10 cellular contexts compared by ENCODE assay signal in the genomic region with DNA sequence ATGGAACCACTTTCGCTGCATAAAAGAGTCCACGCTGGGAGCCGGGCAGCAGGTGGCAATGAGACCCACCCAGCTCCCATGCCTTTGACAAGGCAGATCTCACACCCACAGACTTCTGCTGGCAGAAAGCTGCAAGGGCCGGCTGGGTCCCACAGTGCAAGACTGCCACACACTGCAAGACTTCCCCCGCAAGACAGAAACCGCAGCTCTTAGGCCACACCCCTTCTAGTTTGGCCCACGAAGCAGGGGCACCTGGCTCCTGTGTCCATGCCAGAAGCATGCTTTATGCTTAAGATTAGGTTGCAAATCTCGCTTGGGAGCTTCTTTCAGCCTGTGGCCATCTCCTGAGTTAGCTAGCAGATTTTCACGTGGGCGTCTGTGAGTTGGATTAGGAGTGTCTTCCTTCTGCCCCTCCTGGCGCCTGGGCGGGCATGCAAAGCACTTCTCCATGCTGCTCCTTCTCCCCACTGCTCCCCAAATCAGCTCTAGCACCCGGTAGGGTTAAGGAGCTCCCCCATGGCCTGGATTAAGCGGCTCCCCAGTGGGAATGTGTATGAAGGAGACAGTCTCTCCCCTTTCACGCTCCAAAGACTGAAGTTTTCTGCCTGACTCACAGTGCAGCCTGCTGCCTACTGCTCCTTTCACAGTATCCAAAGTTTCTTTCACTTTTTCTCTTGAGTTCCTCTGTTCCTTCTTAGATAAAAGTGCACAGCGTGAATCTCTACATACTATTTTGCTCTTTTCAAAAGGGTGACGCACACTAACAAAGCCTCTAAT. TPM values are rescaled to one million over a fixed set of nuclear protein-coding genes. Genes with fewer than 3 reads are reported as not detected.
A peak's percentile ranks its signal among the peaks of the same experiment; 100 is the strongest.
DNase-seq lines count a peak whose midpoint lies in the region; ATAC-seq and TF ChIP-seq lines count a peak whose summit lies in the region.
"Had no signal": no experiment of that assay in that cellular context is flagged by ENCODE, and none has a peak within 500 bp of the region (broad histone marks: within the 10 kb centered on the region; RNA-seq: fewer than 3 reads in every experiment).

No MANE protein-coding gene starts in this region.

- TF ChIP-seq CTCF in Panc1 (IDR thresholded peaks at IDR 0.05) (no peak), fibroblast of the aortic adventitia (IDR thresholded peaks at IDR 0.05; ENCODE audit: insufficient read depth, low read length) (no peak)

- POLR2A ChIA-PET in Panc1 (lab: Charles Lee), result no interaction called here

- no peak overlapping the region for H3K9ac ChIP-seq in rectal smooth muscle tissue (ENCODE audit: low read length)

- H3K36me3 ChIP-seq in Panc1 (ENCODE audit: control insufficient read depth, insufficient read depth, low read length) (no peaks in the 10 kb centered on the region), rectal smooth muscle tissue (ENCODE audit: control insufficient read depth, insufficient read depth, low read length) (no peaks in the 10 kb centered on the region), H7 (replicated peaks; ENCODE audit: control insufficient read depth, insufficient read depth, low read length) (no peaks in the 10 kb centered on the region)

- ATAC-seq in Panc1, result peak; percentile 73
- ATAC-seq in GM18909 (IDR thresholded peaks at IDR 0.05; ENCODE audit: poor library complexity, unreplicated experiment), result no peak
- ATAC-seq in GM21528 (IDR thresholded peaks at IDR 0.05; ENCODE audit: low FRiP score, unreplicated experiment), result no peak

- H3K4me1 ChIP-seq in Panc1 (ENCODE audit: control insufficient read depth, insufficient read depth, low read length) (no peaks in the 10 kb centered on the region), rectal smooth muscle tissue (ENCODE audit: control insufficient read depth, insufficient read depth, low read length) (peaks cover 2% of the 10 kb centered on the region)

- CTCF ChIA-PET in Panc1 (lab: Charles Lee), result interaction anchor here (0.8 kb wide), 1 partner anchor 15 kb away, joined by 3 read pairs; no protein-coding TSS in a partner anchor

- no TSS peak for BruUV-seq in Panc1 (replicated peaks; lab: Mats Ljungman, UMichigan)

- 0 out of 2 replicates have a peak, but pooled peaks cover under 1% of the 10 kb centered on the region for H3K9me3 ChIP-seq in Panc1 (ENCODE audit: control insufficient read depth, insufficient read depth, low read depth, low read length)

- intact Hi-C loops in Panc1 (cut with micrococcal nuclease; ENCODE audit: unreplicated experiment), result no loop called here

- no peaks in the 10 kb centered on the region for H3K27me3 ChIP-seq in Panc1 (ENCODE audit: control insufficient read depth, insufficient read depth, low read length)
- no peaks in the 10 kb centered on the region for H3K27me3 ChIP-seq in rectal smooth muscle tissue (ENCODE audit: control insufficient read depth, insufficient read depth, low read length)
- H3K27me3 ChIP-seq in H7 (ENCODE audit: control insufficient read depth, insufficient read depth, low read length), result no peaks in the 10 kb centered on the region

- H3K4me3 ChIP-seq in Panc1 (ENCODE audit: low read depth in 2 of 2, low read length in 2 of 2) (peak overlapping the region; percentile 8 to 23; a peak in 1 of 4 replicates), fibroblast of the aortic adventitia (ENCODE audit: low read depth, low read length) (peak overlapping the region; percentile 65), rectal smooth muscle tissue (ENCODE audit: low read length) (peak overlapping the region; percentile 36), H7 (ENCODE audit: insufficient read depth, low read depth, low read length) (no peak overlapping the region)

- in situ Hi-C loops in Panc1 (cut with HindIII; ENCODE audit: low pct_unique_long_range_greater_than_20kb, low sequenced_read_pairs), result no loop called here

- DNase-seq in Daoy (ENCODE audit: low read depth), result peak; percentile 32
- no peak for DNase-seq in Panc1 (ENCODE audit: low read depth, low spot score)
- DNase-seq in fibroblast of the aortic adventitia (ENCODE audit: low read depth), result peak; percentile 73
- DNase-seq in H7, result no peak
- DNase-seq in LoVo (ENCODE audit: low spot score), result no peak
- DNase-seq: activated CD4-positive, alpha-beta T cell treated with anti-CD3 and anti-CD28 coated beads, Interleukin-2, amount 50 U/mL, for 1 hour had no signal

- H3K27ac ChIP-seq in Panc1 (ENCODE audit: low read length) (no peak overlapping the region), rectal smooth muscle tissue (ENCODE audit: low read depth, low read length) (no peak overlapping the region)

RNA-seq across cellular contexts. Expression of a gene that starts 17.7 kb away (rescaled TPM):
- 1.1 and 1.7 TPM in 2 replicates for total RNA-seq in Daoy (2014; rRNA removed; shearing (Covaris generic))
- total RNA-seq in Panc1 (2021; ENCODE audit: unreplicated experiment) (4.8 TPM), fibroblast of the aortic adventitia (ENCODE audit: low replicate concordance) (76.9 and 92.6 TPM in 2 replicates)
- polyA plus RNA-seq in Panc1 (2012; ENCODE audit: insufficient read length), result 4.5 TPM
- total RNA-seq in H7 (2014; rRNA removed; shearing (Covaris generic)), result 63.7 and 77.2 TPM in 2 replicates
- total RNA-seq: HT-29 had no signal

Comparison
In these comparisons a context has a peak if more than half of its experiments do, and no peak if none do; other contexts are left out.
1. DNase-seq: peak in Daoy (single experiment) and fibroblast of the aortic adventitia (single experiment); none in Panc1 (single experiment), H7 (single experiment) and LoVo (single experiment).
2. RNA of a gene that starts 17.7 kb away (total RNA-seq): 76.9 to 92.6 TPM in fibroblast of the aortic adventitia and 63.7 to 77.2 TPM in H7; 4.8 TPM in Panc1 (single experiment) and 1.1 to 1.7 TPM in Daoy; every median in the first group is over 10 times any median in the second.